1 cellular context compared by ENCODE assay signal in the genomic region with DNA sequence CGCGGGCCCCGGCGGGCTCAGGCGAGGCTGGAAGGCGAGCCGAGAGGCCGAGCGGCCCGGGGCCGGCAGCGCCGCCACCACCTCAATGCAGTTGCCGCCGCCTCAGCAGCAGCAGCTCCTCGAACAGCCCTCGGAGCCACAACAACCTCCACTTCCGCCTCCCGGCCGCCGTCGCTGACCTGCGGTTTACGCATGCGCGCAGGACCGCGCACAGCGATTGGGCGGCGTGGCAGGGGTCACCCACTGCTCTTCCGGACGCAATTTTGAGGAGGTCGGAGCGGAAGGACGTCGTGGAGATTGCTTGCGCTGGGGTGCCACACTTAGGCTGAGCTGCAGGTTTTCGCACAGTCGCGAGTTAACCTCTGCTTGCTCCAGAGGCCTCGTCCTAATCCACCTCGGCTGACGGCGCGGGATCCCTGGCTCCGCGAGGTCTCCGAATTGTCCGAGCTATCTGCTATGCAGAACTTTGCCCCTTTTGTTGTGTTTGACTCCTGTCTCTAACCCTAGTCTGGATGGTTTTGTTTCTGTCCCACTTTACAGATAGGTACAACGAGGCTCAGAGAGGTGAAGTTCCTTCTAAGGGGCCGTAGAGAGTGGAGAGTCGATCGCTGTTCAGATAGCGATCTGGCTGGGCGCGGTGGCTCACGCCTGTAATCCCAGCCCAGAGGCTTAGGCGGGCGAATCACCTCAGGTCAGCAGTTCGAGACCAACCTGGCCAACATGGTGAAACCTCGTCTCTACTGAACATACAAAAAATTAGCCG.
TF ChIP-seq lines count a peak whose summit lies in the region.

A gene (plus strand): TSS at position 243 of the 763 bp plus-strand sequence. CDS start 6,657 bp downstream, outside the sequence.
A gene with protein sequence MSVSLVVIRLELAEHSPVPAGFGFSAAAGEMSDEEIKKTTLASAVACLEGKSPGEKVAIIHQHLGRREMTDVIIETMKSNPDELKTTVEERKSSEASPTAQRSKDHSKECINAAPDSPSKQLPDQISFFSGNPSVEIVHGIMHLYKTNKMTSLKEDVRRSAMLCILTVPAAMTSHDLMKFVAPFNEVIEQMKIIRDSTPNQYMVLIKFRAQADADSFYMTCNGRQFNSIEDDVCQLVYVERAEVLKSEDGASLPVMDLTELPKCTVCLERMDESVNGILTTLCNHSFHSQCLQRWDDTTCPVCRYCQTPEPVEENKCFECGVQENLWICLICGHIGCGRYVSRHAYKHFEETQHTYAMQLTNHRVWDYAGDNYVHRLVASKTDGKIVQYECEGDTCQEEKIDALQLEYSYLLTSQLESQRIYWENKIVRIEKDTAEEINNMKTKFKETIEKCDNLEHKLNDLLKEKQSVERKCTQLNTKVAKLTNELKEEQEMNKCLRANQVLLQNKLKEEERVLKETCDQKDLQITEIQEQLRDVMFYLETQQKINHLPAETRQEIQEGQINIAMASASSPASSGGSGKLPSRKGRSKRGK (minus strand): TSS at position 146 of the 763 bp plus-strand sequence. CDS start 164 bp downstream, outside the sequence.

TF ChIP-seq in HepG2, 621 proteins besides CTCF, POLR2A, EP300 and RAD21 (continued from another document and continues in another):
- TF ChIP-seq, protein P1, sequence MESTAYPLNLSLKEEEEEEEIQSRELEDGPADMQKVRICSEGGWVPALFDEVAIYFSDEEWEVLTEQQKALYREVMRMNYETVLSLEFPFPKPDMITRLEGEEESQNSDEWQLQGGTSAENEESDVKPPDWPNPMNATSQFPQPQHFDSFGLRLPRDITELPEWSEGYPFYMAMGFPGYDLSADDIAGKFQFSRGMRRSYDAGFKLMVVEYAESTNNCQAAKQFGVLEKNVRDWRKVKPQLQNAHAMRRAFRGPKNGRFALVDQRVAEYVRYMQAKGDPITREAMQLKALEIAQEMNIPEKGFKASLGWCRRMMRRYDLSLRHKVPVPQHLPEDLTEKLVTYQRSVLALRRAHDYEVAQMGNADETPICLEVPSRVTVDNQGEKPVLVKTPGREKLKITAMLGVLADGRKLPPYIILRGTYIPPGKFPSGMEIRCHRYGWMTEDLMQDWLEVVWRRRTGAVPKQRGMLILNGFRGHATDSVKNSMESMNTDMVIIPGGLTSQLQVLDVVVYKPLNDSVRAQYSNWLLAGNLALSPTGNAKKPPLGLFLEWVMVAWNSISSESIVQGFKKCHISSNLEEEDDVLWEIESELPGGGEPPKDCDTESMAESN (CRISPR knock-in tag; conservative IDR thresholded peaks at IDR 0.05) = 0 out of 2 replicates have a peak, but pooled peaks have one; percentile 57
- TF ChIP-seq, protein P2, sequence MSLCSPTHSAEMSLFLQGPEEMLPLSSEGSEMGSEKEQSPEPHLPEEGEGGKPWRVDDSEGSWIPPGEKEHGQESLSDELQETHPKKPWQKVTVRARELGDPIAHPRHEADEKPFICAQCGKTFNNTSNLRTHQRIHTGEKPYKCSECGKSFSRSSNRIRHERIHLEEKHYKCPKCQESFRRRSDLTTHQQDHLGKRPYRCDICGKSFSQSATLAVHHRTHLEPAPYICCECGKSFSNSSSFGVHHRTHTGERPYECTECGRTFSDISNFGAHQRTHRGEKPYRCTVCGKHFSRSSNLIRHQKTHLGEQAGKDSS (CRISPR knock-in tag; IDR thresholded peaks at IDR 0.05; ENCODE audit: borderline replicate concordance, low read depth) = peak; percentile 69; the same call in 1 of the 2 replicates
- TF ChIP-seq ZNF746 (CRISPR knock-in tag; IDR thresholded peaks at IDR 0.05) = no peak
- no peak for TF ChIP-seq ZBTB8A (CRISPR knock-in tag; IDR thresholded peaks at IDR 0.05; ENCODE audit: borderline replicate concordance, low read depth)
- TF ChIP-seq, protein P3, sequence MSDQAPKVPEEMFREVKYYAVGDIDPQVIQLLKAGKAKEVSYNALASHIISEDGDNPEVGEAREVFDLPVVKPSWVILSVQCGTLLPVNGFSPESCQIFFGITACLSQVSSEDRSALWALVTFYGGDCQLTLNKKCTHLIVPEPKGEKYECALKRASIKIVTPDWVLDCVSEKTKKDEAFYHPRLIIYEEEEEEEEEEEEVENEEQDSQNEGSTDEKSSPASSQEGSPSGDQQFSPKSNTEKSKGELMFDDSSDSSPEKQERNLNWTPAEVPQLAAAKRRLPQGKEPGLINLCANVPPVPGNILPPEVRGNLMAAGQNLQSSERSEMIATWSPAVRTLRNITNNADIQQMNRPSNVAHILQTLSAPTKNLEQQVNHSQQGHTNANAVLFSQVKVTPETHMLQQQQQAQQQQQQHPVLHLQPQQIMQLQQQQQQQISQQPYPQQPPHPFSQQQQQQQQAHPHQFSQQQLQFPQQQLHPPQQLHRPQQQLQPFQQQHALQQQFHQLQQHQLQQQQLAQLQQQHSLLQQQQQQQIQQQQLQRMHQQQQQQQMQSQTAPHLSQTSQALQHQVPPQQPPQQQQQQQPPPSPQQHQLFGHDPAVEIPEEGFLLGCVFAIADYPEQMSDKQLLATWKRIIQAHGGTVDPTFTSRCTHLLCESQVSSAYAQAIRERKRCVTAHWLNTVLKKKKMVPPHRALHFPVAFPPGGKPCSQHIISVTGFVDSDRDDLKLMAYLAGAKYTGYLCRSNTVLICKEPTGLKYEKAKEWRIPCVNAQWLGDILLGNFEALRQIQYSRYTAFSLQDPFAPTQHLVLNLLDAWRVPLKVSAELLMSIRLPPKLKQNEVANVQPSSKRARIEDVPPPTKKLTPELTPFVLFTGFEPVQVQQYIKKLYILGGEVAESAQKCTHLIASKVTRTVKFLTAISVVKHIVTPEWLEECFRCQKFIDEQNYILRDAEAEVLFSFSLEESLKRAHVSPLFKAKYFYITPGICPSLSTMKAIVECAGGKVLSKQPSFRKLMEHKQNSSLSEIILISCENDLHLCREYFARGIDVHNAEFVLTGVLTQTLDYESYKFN (CRISPR knock-in tag; conservative IDR thresholded peaks at IDR 0.05) = no peak
- TF ChIP-seq, protein P4, sequence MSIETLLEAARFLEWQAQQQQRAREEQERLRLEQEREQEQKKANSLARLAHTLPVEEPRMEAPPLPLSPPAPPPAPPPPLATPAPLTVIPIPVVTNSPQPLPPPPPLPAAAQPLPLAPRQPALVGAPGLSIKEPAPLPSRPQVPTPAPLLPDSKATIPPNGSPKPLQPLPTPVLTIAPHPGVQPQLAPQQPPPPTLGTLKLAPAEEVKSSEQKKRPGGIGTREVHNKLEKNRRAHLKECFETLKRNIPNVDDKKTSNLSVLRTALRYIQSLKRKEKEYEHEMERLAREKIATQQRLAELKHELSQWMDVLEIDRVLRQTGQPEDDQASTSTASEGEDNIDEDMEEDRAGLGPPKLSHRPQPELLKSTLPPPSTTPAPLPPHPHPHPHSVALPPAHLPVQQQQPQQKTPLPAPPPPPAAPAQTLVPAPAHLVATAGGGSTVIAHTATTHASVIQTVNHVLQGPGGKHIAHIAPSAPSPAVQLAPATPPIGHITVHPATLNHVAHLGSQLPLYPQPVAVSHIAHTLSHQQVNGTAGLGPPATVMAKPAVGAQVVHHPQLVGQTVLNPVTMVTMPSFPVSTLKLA (IDR thresholded peaks at IDR 0.05) = no peak
- TF ChIP-seq, protein P5, sequence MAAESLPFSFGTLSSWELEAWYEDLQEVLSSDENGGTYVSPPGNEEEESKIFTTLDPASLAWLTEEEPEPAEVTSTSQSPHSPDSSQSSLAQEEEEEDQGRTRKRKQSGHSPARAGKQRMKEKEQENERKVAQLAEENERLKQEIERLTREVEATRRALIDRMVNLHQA (CRISPR knock-in tag; IDR thresholded peaks at IDR 0.05) = no peak
- no peak for TF ChIP-seq ZFP37 (CRISPR knock-in tag; IDR thresholded peaks at IDR 0.05; ENCODE audit: borderline replicate concordance)
- TF ChIP-seq ZNF557 (CRISPR knock-in tag; IDR thresholded peaks at IDR 0.05) = no peak
- peak; percentile 85 for TF ChIP-seq ERF (CRISPR knock-in tag; IDR thresholded peaks at IDR 0.05)
- no peak for TF ChIP-seq SMYD3 (CRISPR knock-in tag; IDR thresholded peaks at IDR 0.05)
- no peak for TF ChIP-seq NCOA1 (CRISPR knock-in tag; IDR thresholded peaks at IDR 0.05)
- TF ChIP-seq PCBP2 (optimal IDR thresholded peaks at IDR 0.05; ENCODE audit: low read depth, low read length, poor library complexity, severe bottlenecking) = no peak
- no peak for TF ChIP-seq U2AF2 (IDR thresholded peaks at IDR 0.05; ENCODE audit: low read depth, low read length)
- no peak for TF ChIP-seq SP140L (CRISPR knock-in tag; IDR thresholded peaks at IDR 0.05; ENCODE audit: borderline replicate concordance)
- peak; percentile 14; the same call in 1 of the 2 replicates for TF ChIP-seq SP5 (CRISPR knock-in tag; IDR thresholded peaks at IDR 0.05; ENCODE audit: borderline replicate concordance, low read depth)
- TF ChIP-seq TOE1 (CRISPR knock-in tag; IDR thresholded peaks at IDR 0.05) = no peak
- TF ChIP-seq TBP (CRISPR knock-in tag; IDR thresholded peaks at IDR 0.05) = no peak
- peak; percentile 78 for TF ChIP-seq MIXL1 (CRISPR knock-in tag; IDR thresholded peaks at IDR 0.05)
- 0 out of 2 replicates have a peak, but pooled peaks have one; percentile 18 for TF ChIP-seq ZNF253 (CRISPR knock-in tag; IDR thresholded peaks at IDR 0.05; ENCODE audit: borderline replicate concordance)
- TF ChIP-seq POLR2AphosphoS2 (IDR thresholded peaks at IDR 0.05; ENCODE audit: low read depth, low read length) = no peak
- no peak for TF ChIP-seq CCAR2 (optimal IDR thresholded peaks at IDR 0.05; ENCODE audit: low read depth, low read length)
- TF ChIP-seq, protein P6, sequence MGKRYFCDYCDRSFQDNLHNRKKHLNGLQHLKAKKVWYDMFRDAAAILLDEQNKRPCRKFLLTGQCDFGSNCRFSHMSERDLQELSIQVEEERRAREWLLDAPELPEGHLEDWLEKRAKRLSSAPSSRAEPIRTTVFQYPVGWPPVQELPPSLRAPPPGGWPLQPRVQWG (CRISPR knock-in tag; IDR thresholded peaks at IDR 0.05; ENCODE audit: borderline replicate concordance, low read depth) = no peak; the same call in 1 of the 2 replicates
- peak; percentile 93 for TF ChIP-seq ZFY (CRISPR knock-in tag; IDR thresholded peaks at IDR 0.05)
- TF ChIP-seq, protein P7, sequence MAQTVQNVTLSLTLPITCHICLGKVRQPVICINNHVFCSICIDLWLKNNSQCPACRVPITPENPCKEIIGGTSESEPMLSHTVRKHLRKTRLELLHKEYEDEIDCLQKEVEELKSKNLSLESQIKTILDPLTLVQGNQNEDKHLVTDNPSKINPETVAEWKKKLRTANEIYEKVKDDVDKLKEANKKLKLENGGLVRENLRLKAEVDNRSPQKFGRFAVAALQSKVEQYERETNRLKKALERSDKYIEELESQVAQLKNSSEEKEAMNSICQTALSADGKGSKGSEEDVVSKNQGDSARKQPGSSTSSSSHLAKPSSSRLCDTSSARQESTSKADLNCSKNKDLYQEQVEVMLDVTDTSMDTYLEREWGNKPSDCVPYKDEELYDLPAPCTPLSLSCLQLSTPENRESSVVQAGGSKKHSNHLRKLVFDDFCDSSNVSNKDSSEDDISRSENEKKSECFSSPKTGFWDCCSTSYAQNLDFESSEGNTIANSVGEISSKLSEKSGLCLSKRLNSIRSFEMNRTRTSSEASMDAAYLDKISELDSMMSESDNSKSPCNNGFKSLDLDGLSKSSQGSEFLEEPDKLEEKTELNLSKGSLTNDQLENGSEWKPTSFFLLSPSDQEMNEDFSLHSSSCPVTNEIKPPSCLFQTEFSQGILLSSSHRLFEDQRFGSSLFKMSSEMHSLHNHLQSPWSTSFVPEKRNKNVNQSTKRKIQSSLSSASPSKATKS (CRISPR knock-in tag; IDR thresholded peaks at IDR 0.05) = no peak
- TF ChIP-seq TCF7L2 (IDR thresholded peaks at IDR 0.05; ENCODE audit: low read depth, low read length) = no peak
- TF ChIP-seq LCORL (IDR thresholded peaks at IDR 0.05) = no peak
- peak; percentile 42; the same call in 1 of the 2 replicates for TF ChIP-seq LCORL (CRISPR knock-in tag; IDR thresholded peaks at IDR 0.05)
- TF ChIP-seq SP1 (IDR thresholded peaks at IDR 0.05) = no peak
- TF ChIP-seq SP1 (CRISPR knock-in tag; IDR thresholded peaks at IDR 0.05) = peak; percentile 25; the same call in 1 of the 2 replicates
- TF ChIP-seq REXO4 (CRISPR knock-in tag; IDR thresholded peaks at IDR 0.05; ENCODE audit: borderline replicate concordance) = no peak
- peak; percentile 90 for TF ChIP-seq SRSF1 (optimal IDR thresholded peaks at IDR 0.05; ENCODE audit: low read depth, low read length)
- peak; percentile 71; the same call in 1 of the 2 replicates for TF ChIP-seq ZNF44 (CRISPR knock-in tag; IDR thresholded peaks at IDR 0.05)
- TF ChIP-seq PAF1 (CRISPR knock-in tag; IDR thresholded peaks at IDR 0.05) = no peak
- 0 out of 2 replicates have a peak, but pooled peaks have one; percentile 64 for TF ChIP-seq ZNF547 (CRISPR knock-in tag; IDR thresholded peaks at IDR 0.05)
- TF ChIP-seq ZNF143 (CRISPR knock-in tag; IDR thresholded peaks at IDR 0.05) = no peak; the same call in 1 of the 2 replicates
- no peak; the same call in 1 of the 2 replicates for TF ChIP-seq ZNF451 (CRISPR knock-in tag; IDR thresholded peaks at IDR 0.05)
- TF ChIP-seq RBFOX2 (IDR thresholded peaks at IDR 0.05; ENCODE audit: low read depth, low read length) = peak; percentile 97
- TF ChIP-seq, protein P8, sequence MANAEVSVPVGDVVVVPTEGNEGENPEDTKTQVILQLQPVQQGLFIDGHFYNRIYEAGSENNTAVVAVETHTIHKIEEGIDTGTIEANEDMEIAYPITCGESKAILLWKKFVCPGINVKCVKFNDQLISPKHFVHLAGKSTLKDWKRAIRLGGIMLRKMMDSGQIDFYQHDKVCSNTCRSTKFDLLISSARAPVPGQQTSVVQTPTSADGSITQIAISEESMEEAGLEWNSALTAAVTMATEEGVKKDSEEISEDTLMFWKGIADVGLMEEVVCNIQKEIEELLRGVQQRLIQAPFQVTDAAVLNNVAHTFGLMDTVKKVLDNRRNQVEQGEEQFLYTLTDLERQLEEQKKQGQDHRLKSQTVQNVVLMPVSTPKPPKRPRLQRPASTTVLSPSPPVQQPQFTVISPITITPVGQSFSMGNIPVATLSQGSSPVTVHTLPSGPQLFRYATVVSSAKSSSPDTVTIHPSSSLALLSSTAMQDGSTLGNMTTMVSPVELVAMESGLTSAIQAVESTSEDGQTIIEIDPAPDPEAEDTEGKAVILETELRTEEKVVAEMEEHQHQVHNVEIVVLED (CRISPR knock-in tag; IDR thresholded peaks at IDR 0.05; ENCODE audit: borderline replicate concordance) = peak; percentile 89
- TF ChIP-seq HOXA7 (CRISPR knock-in tag; IDR thresholded peaks at IDR 0.05) = no peak
- peak; percentile 56; the same call in 1 of the 2 replicates for TF ChIP-seq ZNF777 (CRISPR knock-in tag; IDR thresholded peaks at IDR 0.05)
- TF ChIP-seq, protein P9, sequence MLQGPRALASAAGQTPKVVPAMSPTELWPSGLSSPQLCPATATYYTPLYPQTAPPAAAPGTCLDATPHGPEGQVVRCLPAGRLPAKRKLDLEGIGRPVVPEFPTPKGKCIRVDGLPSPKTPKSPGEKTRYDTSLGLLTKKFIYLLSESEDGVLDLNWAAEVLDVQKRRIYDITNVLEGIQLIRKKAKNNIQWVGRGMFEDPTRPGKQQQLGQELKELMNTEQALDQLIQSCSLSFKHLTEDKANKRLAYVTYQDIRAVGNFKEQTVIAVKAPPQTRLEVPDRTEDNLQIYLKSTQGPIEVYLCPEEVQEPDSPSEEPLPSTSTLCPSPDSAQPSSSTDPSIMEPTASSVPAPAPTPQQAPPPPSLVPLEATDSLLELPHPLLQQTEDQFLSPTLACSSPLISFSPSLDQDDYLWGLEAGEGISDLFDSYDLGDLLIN (CRISPR knock-in tag; IDR thresholded peaks at IDR 0.05; ENCODE audit: borderline replicate concordance) = no peak
- no peak for TF ChIP-seq GTF2F1 (IDR thresholded peaks at IDR 0.05; ENCODE audit: low read length)
- TF ChIP-seq RFX5 (IDR thresholded peaks at IDR 0.05; ENCODE audit: low read depth, low read length) = no peak
